Comparison of ENCODE assay signal across 12 cellular contexts in the genomic region with DNA sequence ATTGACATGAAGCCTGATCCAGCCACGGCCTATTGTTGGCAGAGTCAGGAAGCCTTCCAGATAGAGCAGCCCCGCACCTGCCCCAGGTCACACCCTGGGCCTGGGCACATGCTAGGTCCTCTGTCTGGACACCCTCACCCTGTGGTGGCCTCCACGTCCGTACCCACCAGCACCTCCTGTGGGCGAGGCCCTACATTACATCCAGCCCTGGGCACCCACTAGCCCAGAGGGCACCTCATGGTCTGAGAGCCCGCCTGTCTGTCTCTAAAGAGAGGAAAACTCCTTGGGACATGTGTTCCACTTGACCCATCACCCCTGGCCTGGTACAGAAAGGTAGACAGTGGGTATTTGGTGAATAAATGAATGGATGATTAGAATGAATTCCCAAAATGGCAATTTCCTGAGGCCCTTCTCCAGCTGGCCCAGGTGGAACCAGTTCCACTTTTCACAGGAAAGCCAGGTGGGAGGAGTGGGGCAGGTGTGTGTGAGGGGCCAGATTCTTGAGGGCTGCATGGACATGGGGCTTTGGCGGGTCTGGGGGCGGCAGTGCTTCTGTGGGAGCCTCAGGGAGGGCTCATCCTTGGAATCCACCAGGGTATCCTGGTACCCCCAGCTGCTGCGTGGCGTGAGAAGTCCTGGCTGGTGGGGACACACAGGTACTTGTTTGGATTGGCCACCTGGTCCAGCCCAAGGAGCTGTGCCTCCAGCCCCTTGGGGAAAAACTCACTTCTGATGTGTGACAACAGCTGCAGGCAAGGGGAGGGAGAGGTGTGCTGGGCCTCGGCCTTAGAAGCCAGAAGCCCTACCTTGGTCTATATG. TPM values are rescaled to one million over a fixed set of nuclear protein-coding genes. Genes with fewer than 3 reads are reported as not detected.
DNase-seq lines count a peak whose midpoint lies in the region; ATAC-seq, FAIRE-seq and TF ChIP-seq lines count a peak whose summit lies in the region.
"Not testable (repeated sequence)": the region's sequence is repeated elsewhere in the genome, so short reads cannot be mapped to it uniquely, and the experiment has no call there.
"Had no signal": no experiment of that assay in that cellular context is flagged by ENCODE, and none has a peak within 500 bp of the region (broad histone marks: within the 10 kb centered on the region; RNA-seq: fewer than 3 reads in every experiment).

No MANE protein-coding gene starts in this region.

- H3K36me3 ChIP-seq in PC-3 (ENCODE audit: low read depth, low read length); K562 (ENCODE audit: control insufficient read depth, insufficient read depth, low read length); cardiac muscle cell: not testable (repeated sequence)

- H3K27ac Mint-ChIP-seq in activated CD4-positive, alpha-beta T cell treated with anti-CD3 and anti-CD28 coated beads, Interleukin-2, amount 10 ng/mL, durations not matched to agents 24 days and 14 days; progenitor cell of endocrine pancreas: not testable (repeated sequence)

- 19% methylated on average over 7 of the region's 11 CpGs for WGBS in K562 (ENCODE audit: insufficient coverage, low coverage, missing lambda C conversion rate)

- not testable (repeated sequence) for TF ChIP-seq EP300 in K562 (IDR thresholded peaks at IDR 0.05; ENCODE audit: low read length)

- not testable (repeated sequence) for H3K9ac ChIP-seq in PC-3 (ENCODE audit: low read length); K562 (ENCODE audit: insufficient read depth in 1 of 2, low read depth in 2 of 2, low read length in 2 of 2)

- H3K27ac ChIP-seq in PC-3 (ENCODE audit: low read length); K562 (ENCODE audit: extremely low read depth, low read depth, low read length); cardiac muscle cell: not testable (repeated sequence)

- H3K9me3 Mint-ChIP-seq in activated CD4-positive, alpha-beta T cell treated with anti-CD3 and anti-CD28 coated beads, Interleukin-2, amount 10 ng/mL, durations not matched to agents 24 days and 14 days; progenitor cell of endocrine pancreas (ENCODE audit: low read depth): not testable (repeated sequence)

- TF ChIP-seq POLR2A in K562 (conservative IDR thresholded peaks at IDR 0.05), result not testable (repeated sequence)

- H3F3A ChIP-seq in PC-3 (ENCODE audit: low read length, unreplicated experiment), result not testable (repeated sequence)

- DNase-seq in ACHN (peak; percentile 8), HT-29 (ENCODE audit: low spot score) (peak; percentile 13), PC-3 (peak; percentile 5), K562 (ENCODE audit: extremely low read depth in 1 of 4, low spot score in 3 of 4) (peak in 2 of 4 experiments; percentile 15 to 19)
- DNase-seq in GM12864 (ENCODE audit: low read depth); cardiac muscle cell (ENCODE audit: low read depth in 1 of 2, low spot score in 1 of 2); progenitor cell of endocrine pancreas (ENCODE audit: low spot score, unreplicated experiment): not testable (repeated sequence)
- peak; percentile 65 for DNase-seq in activated CD4-positive, alpha-beta T cell treated with anti-CD3 and anti-CD28 coated beads, Interleukin-2, amount 10 ng/mL, durations not matched to agents 24 days and 14 days

- not testable (repeated sequence) for H3K9me2 ChIP-seq in PC-3 (replicated peaks; ENCODE audit: low read length)

- H3K79me2 ChIP-seq in PC-3 (ENCODE audit: low read length); K562 (ENCODE audit: control insufficient read depth, insufficient read depth, low read length): not testable (repeated sequence)

- not testable (repeated sequence) for H3K4me3 ChIP-seq in GM12864 (ENCODE audit: low read depth, low read length); PC-3 (ENCODE audit: low read length); K562; cardiac muscle cell

- not testable (repeated sequence) for FAIRE-seq in K562 (lab: Jason Lieb, UNC)

- not testable (repeated sequence) for H3K9me3 ChIP-seq in PC-3 (ENCODE audit: low read length); K562 (replicated peaks; ENCODE audit: control insufficient read depth, insufficient read depth, low read depth, low read length); cardiac muscle cell (ENCODE audit: low read depth)

- H3K4me2 ChIP-seq in PC-3 (ENCODE audit: low read length); K562 (ENCODE audit: insufficient read depth, low read length): not testable (repeated sequence)

- not testable (repeated sequence) for H3K9me1 ChIP-seq in K562 (ENCODE audit: control insufficient read depth, insufficient read depth, low read length)

- POLR2A ChIA-PET in PC-3 (lab: Charles Lee; ENCODE audit: unreplicated experiment), result not testable (repeated sequence)
- POLR2A ChIA-PET in K562 (lab: Yijun Ruan, JAX), result interaction anchor here (0.6 to 1.0 kb wide), 2 partner anchors 167 to 288 kb away, joined by 3 read pairs; no protein-coding TSS in a partner anchor

- in situ Hi-C loops in ACHN (cut with HindIII; ENCODE audit: low pct_ligation_motif_present, low pct_unique_long_range_greater_than_20kb, low sequenced_read_pairs), result not testable (repeated sequence)
- in situ Hi-C loops in K562 (cut with MboI), result loop anchor here (25.0 kb wide), 1 partner anchor 1659 kb away; no protein-coding TSS in a partner anchor

- TF ChIP-seq CTCF in GM12864 (IDR thresholded peaks at IDR 0.05; ENCODE audit: low read depth, low read length, missing control alignments) (peak; percentile 41), K562 (IDR thresholded peaks at IDR 0.05 in 2 of 3, conservative IDR thresholded peaks at IDR 0.05 in 1 of 3; ENCODE audit: insufficient read depth in 2 of 3, low read depth in 1 of 3, low read length in 3 of 3) (peak; percentile 28 to 49 (median 42); a peak in 3 of 6 replicates), cardiac muscle cell (IDR thresholded peaks at IDR 0.05; ENCODE audit: low read depth, low read length) (peak; percentile 15), progenitor cell of endocrine pancreas (IDR thresholded peaks at IDR 0.05; ENCODE audit: unreplicated experiment) (peak; percentile 12)
- TF ChIP-seq CTCF in PC-3 (conservative IDR thresholded peaks at IDR 0.05; ENCODE audit: low read depth, low read length), result not testable (repeated sequence)

- not testable (repeated sequence) for H3K27me3 Mint-ChIP-seq in activated CD4-positive, alpha-beta T cell treated with anti-CD3 and anti-CD28 coated beads, Interleukin-2, amount 10 ng/mL, durations not matched to agents 24 days and 14 days; progenitor cell of endocrine pancreas

- ATAC-seq in PC-3, result not testable (repeated sequence)
- peak; percentile 80 for ATAC-seq in K562

- H3K4me3 Mint-ChIP-seq in activated CD4-positive, alpha-beta T cell treated with anti-CD3 and anti-CD28 coated beads, Interleukin-2, amount 10 ng/mL, durations not matched to agents 24 days and 14 days; progenitor cell of endocrine pancreas (ENCODE audit: low read depth): not testable (repeated sequence)

- not testable (repeated sequence) for H3K4me1 ChIP-seq in PC-3 (ENCODE audit: insufficient read depth, low read length); K562 (replicated peaks in 1 of 2; ENCODE audit: control insufficient read depth in 2 of 2, insufficient read depth in 2 of 2, low read length in 2 of 2); cardiac muscle cell (ENCODE audit: low read depth)

- not testable (repeated sequence) for H2AFZ ChIP-seq in PC-3 (ENCODE audit: low read length); K562 (ENCODE audit: low read depth, low read length)

- intact Hi-C loops in PC-3 (cut with micrococcal nuclease); activated CD4-positive, alpha-beta T cell treated with anti-CD3 and anti-CD28 coated beads, Interleukin-2, amount 10 ng/mL, durations not matched to agents 24 days and 14 days (cut with micrococcal nuclease); K562 (cut with micrococcal nuclease): not testable (repeated sequence)

- H3K27me3 ChIP-seq in PC-3 (ENCODE audit: low read length); K562 (ENCODE audit: control insufficient read depth in 2 of 2, insufficient read depth in 2 of 2, low read length in 2 of 2); cardiac muscle cell: not testable (repeated sequence)

- H4K20me1 ChIP-seq in PC-3 (ENCODE audit: low read length); K562 (replicated peaks; ENCODE audit: control insufficient read depth, insufficient read depth, low read length): not testable (repeated sequence)

- CTCF ChIA-PET in PC-3 (lab: Charles Lee); K562 (lab: Yijun Ruan, JAX; ENCODE audit: low intra/inter-chr PET ratio): not testable (repeated sequence)

- H3K4me1 Mint-ChIP-seq in activated CD4-positive, alpha-beta T cell treated with anti-CD3 and anti-CD28 coated beads, Interleukin-2, amount 10 ng/mL, durations not matched to agents 24 days and 14 days; progenitor cell of endocrine pancreas (ENCODE audit: low read depth): not testable (repeated sequence)

- not testable (repeated sequence) for BruUV-seq in PC-3 (replicated peaks; lab: Mats Ljungman, UMichigan); K562 (replicated peaks; lab: Mats Ljungman, UMichigan)

- TF ChIP-seq RAD21 in K562 (CRISPR knock-in tag; conservative IDR thresholded peaks at IDR 0.05 in 1 of 2, IDR thresholded peaks at IDR 0.05 in 1 of 2), result not testable (repeated sequence)

- not testable (repeated sequence) for H3K36me3 Mint-ChIP-seq in activated CD4-positive, alpha-beta T cell treated with anti-CD3 and anti-CD28 coated beads, Interleukin-2, amount 10 ng/mL, durations not matched to agents 24 days and 14 days (ENCODE audit: low read depth); progenitor cell of endocrine pancreas (ENCODE audit: insufficient read depth)

RNA-seq across cellular contexts. Expression of a gene that starts 26.0 kb away (rescaled TPM):
- not detected in 2 replicates for total RNA-seq in HT-29 (2014; rRNA removed; shearing (Covaris generic))
- total RNA-seq in PC-3 (2014; rRNA removed) (0.11 TPM in 1 of 2 replicates, not detected in the other), K562 (2014; rRNA removed) (not detected in 2 replicates), K562 (2014; rRNA removed; fragmentation: Illumina TruSeq; extraction: Trizol) (not detected in 2 replicates), K562 (2015; rRNA removed; fragmentation: Illumina TruSeq; extraction: Trizol) (not detected in 2 replicates), K562 (2021) (not detected in 2 replicates), cardiac muscle cell (0.80 TPM in 1 of 2 replicates, not detected in the other), progenitor cell of endocrine pancreas (not detected in 2 replicates)
- total RNA-seq in activated CD4-positive, alpha-beta T cell treated with anti-CD3 and anti-CD28 coated beads, Interleukin-2, amount 10 ng/mL, durations not matched to agents 24 days and 14 days, result not detected in 2 replicates
- total RNA-seq in K562 (2011; cell fraction: chromatin; rRNA removed; ENCODE audit: low replicate concordance), result not detected in 2 replicates
- total RNA-seq in K562 (2011; cell fraction: nucleolus; rRNA removed), result not detected in 2 replicates
- not detected in 2 replicates for total RNA-seq in K562 (2011; cell fraction: nucleoplasm; rRNA removed)
- polyA plus RNA-seq in K562 (2011; rRNA removed) (not detected in 2 replicates), K562 (2014; fragmentation: Illumina TruSeq; extraction: Trizol) (not detected in 2 replicates), K562 (2014; fragmentation: Nextera tagmentation; extraction: Ambion mirVana) (not detected), K562 (2014; rRNA removed) (not detected in 2 replicates), cardiac muscle cell (0.32 TPM in 1 of 2 replicates, not detected in the other)
- not detected in 2 replicates for polyA plus RNA-seq in K562 (2011; cell fraction: cytosol; rRNA removed)
- not detected in 2 replicates for polyA plus RNA-seq in K562 (2011; cell fraction: nucleus; rRNA removed)
- polyA plus RNA-seq in K562 (2012), result not detected in 2 replicates
- polyA minus RNA-seq in K562 (2011; rRNA and poly(A)+ RNA removed), result not detected in 2 replicates
- not detected in 2 replicates for polyA minus RNA-seq in K562 (2011; cell fraction: cytosol; rRNA and poly(A)+ RNA removed)
- polyA minus RNA-seq in K562 (2011; cell fraction: nucleus; rRNA and poly(A)+ RNA removed), result not detected in 2 replicates
- total RNA-seq: LHCN-M2 had no signal
- polyA plus RNA-seq: ovary had no signal

RNA-seq across cellular contexts. Expression of a gene that starts 57.5 kb away (rescaled TPM):
- 1.0 TPM in 1 of 2 replicates, not detected in the other for total RNA-seq in HT-29 (2014; rRNA removed; shearing (Covaris generic))
- total RNA-seq in PC-3 (2014; rRNA removed), result 0.11 TPM in 1 of 2 replicates, not detected in the other
- total RNA-seq in activated CD4-positive, alpha-beta T cell treated with anti-CD3 and anti-CD28 coated beads, Interleukin-2, amount 10 ng/mL, durations not matched to agents 24 days and 14 days, result not detected in 2 replicates
- total RNA-seq in K562 (2011; cell fraction: chromatin; rRNA removed; ENCODE audit: low replicate concordance), result 0.28 TPM in 1 of 2 replicates, not detected in the other
- total RNA-seq in K562 (2011; cell fraction: nucleolus; rRNA removed), result 0.50 and 0.53 TPM in 2 replicates
- 0.59 and 1.3 TPM in 2 replicates for total RNA-seq in K562 (2011; cell fraction: nucleoplasm; rRNA removed)
- 0.14 and 0.41 TPM in 2 replicates for total RNA-seq in K562 (2014; rRNA removed)
- not detected in 2 replicates for total RNA-seq in K562 (2014; rRNA removed; fragmentation: Illumina TruSeq; extraction: Trizol)
- total RNA-seq in K562 (2015; rRNA removed; fragmentation: Illumina TruSeq; extraction: Trizol), result 0.18 TPM in 1 of 2 replicates, not detected in the other
- total RNA-seq in K562 (2021), result 0.22 TPM in 1 of 2 replicates, not detected in the other
- polyA plus RNA-seq in K562 (2011; rRNA removed), result not detected in 2 replicates
- polyA plus RNA-seq in K562 (2011; cell fraction: cytosol; rRNA removed), result not detected in 2 replicates
- polyA plus RNA-seq in K562 (2011; cell fraction: nucleus; rRNA removed), result 0.11 and 0.17 TPM in 2 replicates
- polyA plus RNA-seq in K562 (2012), result not detected in 2 replicates
- not detected in 2 replicates for polyA plus RNA-seq in K562 (2014; fragmentation: Illumina TruSeq; extraction: Trizol)
- polyA plus RNA-seq in K562 (2014; fragmentation: Nextera tagmentation; extraction: Ambion mirVana), result under 1 TPM in 1 of 2 experiments, not detected in 1; 0.04 TPM
- not detected in 2 replicates for polyA plus RNA-seq in K562 (2014; rRNA removed)
- polyA minus RNA-seq in K562 (2011; rRNA and poly(A)+ RNA removed), result 0.35 TPM in 1 of 2 replicates, not detected in the other
- not detected in 2 replicates for polyA minus RNA-seq in K562 (2011; cell fraction: cytosol; rRNA and poly(A)+ RNA removed)
- 0.40 and 0.78 TPM in 2 replicates for polyA minus RNA-seq in K562 (2011; cell fraction: nucleus; rRNA and poly(A)+ RNA removed)
- total RNA-seq in cardiac muscle cell, result not detected in 2 replicates
- 0.99 TPM in 1 of 2 replicates, not detected in the other for polyA plus RNA-seq in cardiac muscle cell
- total RNA-seq in progenitor cell of endocrine pancreas, result not detected in 2 replicates
- total RNA-seq: gastroesophageal sphincter, HT1080, LHCN-M2, ovary had no signal
- polyA plus RNA-seq: ovary had no signal

RNA-seq across cellular contexts. Expression of a gene that starts 57.5 kb away (rescaled TPM):
- 13.5 and 14.2 TPM in 2 replicates for total RNA-seq in HT-29 (2014; rRNA removed; shearing (Covaris generic))
- total RNA-seq in PC-3 (2014; rRNA removed) (7.5 and 18.7 TPM in 2 replicates), K562 (2014; rRNA removed) (33.7 and 36.4 TPM in 2 replicates), K562 (2014; rRNA removed; fragmentation: Illumina TruSeq; extraction: Trizol) (33.2 and 38.2 TPM in 2 replicates), K562 (2015; rRNA removed; fragmentation: Illumina TruSeq; extraction: Trizol) (22.8 and 25.1 TPM in 2 replicates), K562 (2021) (26.2 and 29.0 TPM in 2 replicates), cardiac muscle cell (42.8 and 86.8 TPM in 2 replicates), progenitor cell of endocrine pancreas (33.8 and 35.4 TPM in 2 replicates)
- 8.3 and 10.2 TPM in 2 replicates for total RNA-seq in activated CD4-positive, alpha-beta T cell treated with anti-CD3 and anti-CD28 coated beads, Interleukin-2, amount 10 ng/mL, durations not matched to agents 24 days and 14 days
- total RNA-seq in K562 (2011; cell fraction: chromatin; rRNA removed; ENCODE audit: low replicate concordance), result 109 and 163 TPM in 2 replicates
- total RNA-seq in K562 (2011; cell fraction: nucleolus; rRNA removed), result 45.7 and 60.0 TPM in 2 replicates
- 129 and 205 TPM in 2 replicates for total RNA-seq in K562 (2011; cell fraction: nucleoplasm; rRNA removed)
- polyA plus RNA-seq in K562 (2011; rRNA removed) (58.5 and 72.0 TPM in 2 replicates), K562 (2014; fragmentation: Illumina TruSeq; extraction: Trizol) (38.8 and 50.0 TPM in 2 replicates), K562 (2014; fragmentation: Nextera tagmentation; extraction: Ambion mirVana) (10 to 100 TPM; 61.3 to 80.7 TPM), K562 (2014; rRNA removed) (34.3 and 38.9 TPM in 2 replicates), cardiac muscle cell (37.9 and 50.0 TPM in 2 replicates)
- 27.8 and 28.2 TPM in 2 replicates for polyA plus RNA-seq in K562 (2011; cell fraction: cytosol; rRNA removed)
- 84.9 and 122 TPM in 2 replicates for polyA plus RNA-seq in K562 (2011; cell fraction: nucleus; rRNA removed)
- 23.3 and 35.1 TPM in 2 replicates for polyA plus RNA-seq in K562 (2012)
- polyA minus RNA-seq in K562 (2011; rRNA and poly(A)+ RNA removed), result 52.7 and 58.9 TPM in 2 replicates
- 17.6 and 28.0 TPM in 2 replicates for polyA minus RNA-seq in K562 (2011; cell fraction: cytosol; rRNA and poly(A)+ RNA removed)
- polyA minus RNA-seq in K562 (2011; cell fraction: nucleus; rRNA and poly(A)+ RNA removed), result 34.3 and 54.1 TPM in 2 replicates
